26 cellular contexts compared by ENCODE assay signal in genomic region chr3:120550546-120550945, GRCh38. TPM values are rescaled to one million over a fixed set of nuclear protein-coding genes. Genes with fewer than 3 reads are reported as not detected.
DNase-seq lines count a peak whose midpoint lies in the region; ATAC-seq and TF ChIP-seq lines count a peak whose summit lies in the region.
"Had no signal": no experiment of that assay in that cellular context is flagged by ENCODE, and none has a peak within 500 bp of the region (broad histone marks: within the 10 kb centered on the region; RNA-seq: fewer than 3 reads in every experiment).

No MANE protein-coding gene starts in this region.

- ATAC-seq in Right ventricle myocardium inferior: peak; percentile 47
- no peak for ATAC-seq in mucosa of descending colon
- ATAC-seq: body of pancreas; CD8-positive, alpha-beta T cell; K562; PC-3; stimulated activated memory B cell treated with anti-CD40 and anti-IgM and Interleukin-4, amounts not matched to agents 10 μg/mL and 1 μg/mL and 100 μg/mL, for 72 hours; T-helper 17 cell had no signal

- H3K4me3 ChIP-seq in adipocyte (ENCODE audit: low read length): no peak overlapping the region
- H3K4me3 ChIP-seq in fibroblast of villous mesenchyme (ENCODE audit: low read depth, low read length): no peak overlapping the region
- no peak overlapping the region for H3K4me3 ChIP-seq in mucosa of descending colon
- H3K4me3 ChIP-seq: body of pancreas, K562, upper lobe of left lung had no signal

- DNase-seq in Right ventricle myocardium inferior (ENCODE audit: missing footprints) (no peak), cardiac septum (ENCODE audit: low spot score) (no peak), adipocyte (ENCODE audit: low read depth) (peak; percentile 50), fibroblast of villous mesenchyme (ENCODE audit: low read depth) (peak; percentile 10), stromal cell of bone marrow (ENCODE audit: low read depth) (peak; percentile 68), GM20000 (ENCODE audit: low spot score) (no peak), mucosa of descending colon (no peak), posterior vena cava (ENCODE audit: low spot score) (no peak)
- DNase-seq: activated CD4-positive, alpha-beta memory T cell treated with anti-CD3 and anti-CD28 coated beads, Interleukin-2, amount 10 ng/mL, durations not matched to agents 7 days and 5 days; activated CD4-positive, CD25-positive, alpha-beta regulatory T cell treated with anti-CD3 and anti-CD28 coated beads, Interleukin-2, amount 50 U/mL, for 72 hours; activated CD8-positive, alpha-beta memory T cell treated with anti-CD3 and anti-CD28 coated beads, Interleukin-2, amount 50 U/mL, for 48 hours; activated naive CD4-positive, alpha-beta T cell treated with Interleukin-2 at 50 U/mL for 16 hours; AML-193; body of pancreas; CD8-positive, alpha-beta T cell; naive B cell; NCI-H1105; NCI-H187 treated with DMSO at 0.1 percent for 48 hours; NCI-H2171 treated with DMSO at 0.1 percent for 48 hours; NCI-H524; PC-3; posterior cingulate gyrus; T-helper 17 cell; upper lobe of left lung had no signal

- H3K9ac ChIP-seq in adipocyte (ENCODE audit: low read length): no peak overlapping the region

- H3K4me1 ChIP-seq in adipocyte (ENCODE audit: control insufficient read depth, insufficient read depth, low read length) (peaks cover 47% of the 10 kb centered on the region), mucosa of descending colon (ENCODE audit: low read depth) (no peaks in the 10 kb centered on the region)
- H3K4me1 ChIP-seq: upper lobe of left lung had no signal

- no peaks in the 10 kb centered on the region for H3K27me3 ChIP-seq in adipocyte (replicated peaks; ENCODE audit: control insufficient read depth, insufficient read depth, low read length)
- H3K27me3 ChIP-seq: body of pancreas, upper lobe of left lung had no signal

- intact Hi-C loops in Right ventricle myocardium inferior (cut with DNase I) (no loop called here), cardiac septum (cut with DNase I) (loop anchor here (5.0 kb wide), 1 partner anchor 43 kb away; no protein-coding TSS in a partner anchor), mucosa of descending colon (cut with DNase I, micrococcal nuclease) (loop anchor here in 1 of 2 donors (10.0 kb wide), 2 partner anchors 136 to 306 kb away; no protein-coding TSS in a partner anchor), posterior vena cava (cut with DNase I) (loop anchor here in 1 of 2 donors (10.0 kb wide), 1 partner anchor 306 kb away; no protein-coding TSS in a partner anchor)

- no peaks in the 10 kb centered on the region for H3K9me3 ChIP-seq in adipocyte (ENCODE audit: control insufficient read depth, low read length)
- H3K9me3 ChIP-seq in mucosa of descending colon: no peaks in the 10 kb centered on the region
- H3K9me3 ChIP-seq: body of pancreas, upper lobe of left lung had no signal

- TF ChIP-seq CTCF in fibroblast of villous mesenchyme (IDR thresholded peaks at IDR 0.05; ENCODE audit: insufficient read depth, low read depth, low read length): no peak
- no peak for TF ChIP-seq CTCF in GM20000 (IDR thresholded peaks at IDR 0.05; ENCODE audit: extremely low read depth, missing control alignments)
- no peak for TF ChIP-seq CTCF in mucosa of descending colon (IDR thresholded peaks at IDR 0.05)

- H3K36me3 ChIP-seq in adipocyte (ENCODE audit: control insufficient read depth, insufficient read depth, low read length, severe bottlenecking) (no peaks in the 10 kb centered on the region), mucosa of descending colon (ENCODE audit: low read depth) (no peaks in the 10 kb centered on the region)
- H3K36me3 ChIP-seq: upper lobe of left lung had no signal

RNA-seq across cellular contexts. Expression of gene NDUFB4, which starts 45.6 kb away (rescaled TPM):
- 629 TPM for total RNA-seq in Right ventricle myocardium inferior
- total RNA-seq in cardiac septum: 360 TPM
- 41.0 and 45.4 TPM in 2 replicates for total RNA-seq in fibroblast of villous mesenchyme
- total RNA-seq in mucosa of descending colon: 100 to 1,000 TPM; 142 to 182 (median 157) TPM
- 100 to 1,000 TPM in 1 of 2 donors, 10 to 100 TPM in 1; 94.9 to 101 TPM for total RNA-seq in posterior vena cava

Comparison
In these comparisons a context has a peak if more than half of its experiments do, and no peak if none do; other contexts are left out.
1. DNase-seq: peak in adipocyte (single experiment), fibroblast of villous mesenchyme (single experiment) and stromal cell of bone marrow (single experiment); none in Right ventricle myocardium inferior (single experiment), cardiac septum (single experiment), GM20000 (single experiment), mucosa of descending colon (0 of 3) and posterior vena cava (single experiment).